2 cellular contexts compared by ENCODE assay signal in the genomic region with DNA sequence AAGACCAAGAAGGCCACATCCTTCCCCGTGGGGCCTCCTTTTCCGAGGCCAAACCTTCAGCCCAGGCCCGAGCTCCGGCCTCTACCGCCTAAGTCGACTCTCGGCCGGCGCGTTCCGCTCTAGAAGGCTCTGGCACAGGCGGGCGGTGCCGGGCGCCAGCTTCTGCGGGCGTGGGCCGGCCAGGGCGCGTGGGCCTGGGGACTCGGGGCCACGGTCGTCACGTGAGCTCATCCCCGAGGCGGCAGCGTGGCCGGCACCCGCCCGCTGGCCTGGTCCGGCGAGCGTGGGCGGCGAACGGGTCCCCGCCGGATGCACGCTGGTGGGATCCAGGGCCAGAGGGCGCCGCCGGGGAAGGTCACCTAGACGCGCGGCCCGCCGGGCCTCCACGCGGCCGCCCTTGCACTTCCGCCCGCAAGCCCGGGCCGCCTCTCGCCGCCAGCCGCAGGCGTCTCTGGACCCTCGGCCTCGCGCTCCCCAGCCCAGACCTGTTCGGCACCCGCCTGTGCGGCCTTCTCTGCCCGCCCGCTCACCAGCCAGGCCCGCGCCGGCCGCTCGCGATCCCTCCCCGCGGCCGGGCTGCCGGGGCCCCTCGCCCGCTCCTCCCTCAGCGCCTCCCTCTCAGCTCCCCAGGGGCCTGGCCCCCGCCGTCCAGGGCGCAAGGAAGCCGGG.
TF ChIP-seq lines count a peak whose summit lies in the region.

No MANE protein-coding gene starts in this region.

TF ChIP-seq in IMR-90, 13 proteins besides CTCF, POLR2A, EP300 and RAD21:
- TF ChIP-seq MAZ (IDR thresholded peaks at IDR 0.05; ENCODE audit: borderline replicate concordance, low read depth, low read length) = no peak
- TF ChIP-seq MXI1 (IDR thresholded peaks at IDR 0.05; ENCODE audit: borderline replicate concordance, low read depth, low read length) = peak; percentile 50; the same call in 1 of the 2 replicates
- TF ChIP-seq FOS (IDR thresholded peaks at IDR 0.05; ENCODE audit: low read depth, low read length) = no peak
- TF ChIP-seq RFX5 (IDR thresholded peaks at IDR 0.05; ENCODE audit: low read depth, low read length) = no peak
- peak; percentile 87 for TF ChIP-seq BHLHE40 (IDR thresholded peaks at IDR 0.05; ENCODE audit: low read depth, low read length)
- no peak for TF ChIP-seq CEBPB (IDR thresholded peaks at IDR 0.05; ENCODE audit: low read depth, low read length)
- TF ChIP-seq USF2 (IDR thresholded peaks at IDR 0.05; ENCODE audit: low read depth, low read length) = peak; percentile 85
- no peak for TF ChIP-seq SMC3 (IDR thresholded peaks at IDR 0.05; ENCODE audit: low read depth, low read length)
- no peak for TF ChIP-seq MAFK (IDR thresholded peaks at IDR 0.05; ENCODE audit: low read depth, low read length)
- TF ChIP-seq NFE2L2 (IDR thresholded peaks at IDR 0.05; ENCODE audit: low read depth, low read length) = no peak
- TF ChIP-seq CHD1 (IDR thresholded peaks at IDR 0.05; ENCODE audit: low read depth, low read length) = 0 out of 2 replicates have a peak, but pooled peaks have one; percentile 89
- TF ChIP-seq, protein P1, sequence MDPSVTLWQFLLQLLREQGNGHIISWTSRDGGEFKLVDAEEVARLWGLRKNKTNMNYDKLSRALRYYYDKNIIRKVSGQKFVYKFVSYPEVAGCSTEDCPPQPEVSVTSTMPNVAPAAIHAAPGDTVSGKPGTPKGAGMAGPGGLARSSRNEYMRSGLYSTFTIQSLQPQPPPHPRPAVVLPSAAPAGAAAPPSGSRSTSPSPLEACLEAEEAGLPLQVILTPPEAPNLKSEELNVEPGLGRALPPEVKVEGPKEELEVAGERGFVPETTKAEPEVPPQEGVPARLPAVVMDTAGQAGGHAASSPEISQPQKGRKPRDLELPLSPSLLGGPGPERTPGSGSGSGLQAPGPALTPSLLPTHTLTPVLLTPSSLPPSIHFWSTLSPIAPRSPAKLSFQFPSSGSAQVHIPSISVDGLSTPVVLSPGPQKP (IDR thresholded peaks at IDR 0.05; ENCODE audit: borderline replicate concordance, low read depth, low read length) = no peak
- no peak for TF ChIP-seq RCOR1 (IDR thresholded peaks at IDR 0.05; ENCODE audit: insufficient replicate concordance, low read length)
TF ChIP-seq in IMR-90: peak in this region for 4.

TF ChIP-seq in endothelial cell of umbilical vein, 7 proteins besides CTCF, POLR2A, EP300 and RAD21:
- TF ChIP-seq MYC (IDR thresholded peaks at IDR 0.05; ENCODE audit: low read depth, low read length) (peak; percentile 33), POLR2AphosphoS5 (IDR thresholded peaks at IDR 0.05; ENCODE audit: insufficient read depth, low read depth, low read length) (no peak)
- TF ChIP-seq, protein P2, sequence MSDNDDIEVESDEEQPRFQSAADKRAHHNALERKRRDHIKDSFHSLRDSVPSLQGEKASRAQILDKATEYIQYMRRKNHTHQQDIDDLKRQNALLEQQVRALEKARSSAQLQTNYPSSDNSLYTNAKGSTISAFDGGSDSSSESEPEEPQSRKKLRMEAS (IDR thresholded peaks at IDR 0.05; ENCODE audit: insufficient read depth, insufficient read length) = peak; percentile 54
